15 cellular contexts compared by ENCODE assay signal in the genomic region with DNA sequence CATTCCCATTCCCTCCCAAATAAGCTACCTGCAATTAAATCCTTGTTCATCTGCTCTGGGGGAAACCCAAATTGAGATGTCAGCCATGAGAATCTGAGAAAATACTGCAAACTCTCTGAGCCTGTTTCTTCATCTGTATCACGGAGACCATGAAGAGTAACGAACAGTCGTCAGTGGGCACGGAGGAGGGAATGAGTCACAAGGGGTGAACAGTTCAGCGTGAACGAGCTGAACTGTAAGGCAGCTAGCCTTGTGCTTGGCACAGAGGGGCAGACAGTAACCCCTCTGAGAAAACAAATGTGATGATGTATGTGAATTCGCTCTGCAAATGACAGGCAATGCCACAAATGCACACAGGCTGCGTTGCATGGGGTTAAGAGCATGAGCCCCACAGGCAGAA.
DNase-seq lines count a peak whose midpoint lies in the region; ATAC-seq, FAIRE-seq and TF ChIP-seq lines count a peak whose summit lies in the region.
"Had no signal": no experiment of that assay in that cellular context is flagged by ENCODE, and none has a peak within 500 bp of the region (broad histone marks: within the 10 kb centered on the region; RNA-seq: fewer than 3 reads in every experiment).

No MANE protein-coding gene starts in this region.

- H2AFZ ChIP-seq in HepG2 (ENCODE audit: low read length) (no peak overlapping the region), astrocyte (ENCODE audit: low read depth, low read length) (no peak overlapping the region)

- H3K27ac ChIP-seq in HepG2 (ENCODE audit: extremely low read length, insufficient read depth, low read length) (no peak overlapping the region), right lobe of liver (no peak overlapping the region), astrocyte (ENCODE audit: low read depth, low read length) (no peak overlapping the region)
- H3K27ac ChIP-seq: suprapubic skin, WERI-Rb-1 had no signal

- H3K9me3 ChIP-seq in HepG2 (ENCODE audit: low read length): 0 out of 2 replicates have a peak, but pooled peaks cover 5% of the 10 kb centered on the region
- H3K9me3 ChIP-seq in right lobe of liver: no peaks in the 10 kb centered on the region
- H3K9me3 ChIP-seq in astrocyte (ENCODE audit: insufficient read depth, low read depth, low read length): no peaks in the 10 kb centered on the region
- H3K9me3 ChIP-seq: suprapubic skin had no signal

- no peaks in the 10 kb centered on the region for H3K79me2 ChIP-seq in HepG2 (ENCODE audit: insufficient read depth, low read length)
- H3K79me2 ChIP-seq in astrocyte (ENCODE audit: insufficient read depth, low read length): no peaks in the 10 kb centered on the region

- H3K9me3 Mint-ChIP-seq in astrocyte (ENCODE audit: unreplicated experiment): peaks cover 4% of the 10 kb centered on the region

- no peaks in the 10 kb centered on the region for H3K4me1 Mint-ChIP-seq in astrocyte (ENCODE audit: low read depth, unreplicated experiment)

- H3K27ac Mint-ChIP-seq in astrocyte (ENCODE audit: unreplicated experiment): no peak overlapping the region

- no peaks in the 10 kb centered on the region for H4K20me1 ChIP-seq in HepG2 (ENCODE audit: insufficient read depth, low read length)
- no peaks in the 10 kb centered on the region for H4K20me1 ChIP-seq in astrocyte (ENCODE audit: insufficient read depth, low read length)

- in situ Hi-C loops in HepG2 (cut with HindIII; ENCODE audit: extremely low pct_ligation_motif_present, low pct_unique_long_range_greater_than_20kb): no loop called here
- in situ Hi-C loops in GM13976 (cut with MboI; ENCODE audit: low sequenced_read_pairs, unreplicated experiment): no loop called here

- TF ChIP-seq EP300 in HepG2 (IDR thresholded peaks at IDR 0.05; ENCODE audit: low read depth in 2 of 2, low read length in 2 of 2) (no peak), HepG2 (CRISPR knock-in tag; IDR thresholded peaks at IDR 0.05; ENCODE audit: borderline replicate concordance) (no peak)

- H3K36me3 ChIP-seq in HepG2 (replicated peaks in 1 of 2; ENCODE audit: control insufficient read depth in 1 of 2, insufficient read depth in 2 of 2, low read length in 2 of 2) (no peaks in the 10 kb centered on the region), right lobe of liver (no peaks in the 10 kb centered on the region), astrocyte (ENCODE audit: insufficient read depth, low read length) (no peaks in the 10 kb centered on the region)
- H3K36me3 ChIP-seq: suprapubic skin, WERI-Rb-1 had no signal

- WGBS in HepG2 (ENCODE audit: low lambda C conversion rate): 64% methylated on average over 8 of the region's 8 CpGs
- 72% methylated on average over 4 of the region's 8 CpGs for WGBS in right lobe of liver (ENCODE audit: insufficient coverage, low coverage, low lambda C conversion rate, missing lambda C conversion rate)

- H3K4me1 ChIP-seq in HepG2 (ENCODE audit: insufficient read depth, low read length): peaks cover 27% of the 10 kb centered on the region
- peaks cover 0 to 4% (median 0%) of the 10 kb centered on the region in 4 donors for H3K4me1 ChIP-seq in right lobe of liver
- peaks cover 8% of the 10 kb centered on the region for H3K4me1 ChIP-seq in astrocyte (ENCODE audit: insufficient read depth, low read length)

- no TSS peak for BruUV-seq in HepG2 (replicated peaks; lab: Mats Ljungman, UMichigan)

- H3K9ac ChIP-seq in HepG2 (ENCODE audit: insufficient read depth, low read depth, low read length) (no peak overlapping the region), astrocyte (ENCODE audit: low read length) (no peak overlapping the region)

- H3K4me3 Mint-ChIP-seq in astrocyte (ENCODE audit: unreplicated experiment): no peak overlapping the region
- H3K4me3 Mint-ChIP-seq: CD8-positive, alpha-beta memory T cell had no signal

- peaks cover 5 to 21% of the 10 kb centered on the region in 2 experiments; a peak in 2 of 5 replicates for H3K27me3 ChIP-seq in HepG2 (ENCODE audit: control insufficient read depth in 1 of 2, insufficient read depth in 2 of 2, low read length in 2 of 2)
- no peaks in the 10 kb centered on the region for H3K27me3 ChIP-seq in right lobe of liver
- H3K27me3 ChIP-seq in astrocyte (ENCODE audit: insufficient read depth, low read length): no peaks in the 10 kb centered on the region
- H3K27me3 ChIP-seq: suprapubic skin had no signal

- H3K36me3 Mint-ChIP-seq in astrocyte (ENCODE audit: low read depth, unreplicated experiment): no peaks in the 10 kb centered on the region

- H3K4me2 ChIP-seq in HepG2 (ENCODE audit: low read depth, low read length) (0 out of 2 replicates have a peak overlapping the region, but pooled peaks have one; percentile 10), astrocyte (ENCODE audit: low read length) (peak overlapping the region; percentile 27)

- POLR2A ChIA-PET in HepG2 (lab: Yijun Ruan, JAX): no interaction called here

- TF ChIP-seq POLR2A in HepG2 (IDR thresholded peaks at IDR 0.05; ENCODE audit: insufficient read depth in 1 of 2, low read depth in 2 of 2, low read length in 2 of 2): no peak
- TF ChIP-seq POLR2A in right lobe of liver (IDR thresholded peaks at IDR 0.05): no peak

- DNase-seq in HepG2 (ENCODE audit: low spot score) (no peak), right lobe of liver (no peak), astrocyte (ENCODE audit: low read depth) (peak; percentile 75), renal cortical epithelial cell (ENCODE audit: low read depth) (peak; percentile 51), COR-L47 (lab: John Stamatoyannopoulos, UW) (no peak), GM13976 (ENCODE audit: low spot score) (no peak)
- DNase-seq: CD8-positive, alpha-beta memory T cell; NCI-H1694; WERI-Rb-1 had no signal

- no peak for FAIRE-seq in HepG2 (lab: Jason Lieb, UNC)
- FAIRE-seq in astrocyte (lab: Jason Lieb, UNC): no peak
- FAIRE-seq: GM18507, H1 had no signal

- ATAC-seq in HepG2 (no peak), right lobe of liver (no peak), HG03378 (IDR thresholded peaks at IDR 0.05; ENCODE audit: unreplicated experiment) (no peak), GM21717 (IDR thresholded peaks at IDR 0.05; ENCODE audit: unreplicated experiment) (no peak)
- ATAC-seq: Panc1 had no signal

- intact Hi-C loops in HepG2 (cut with micrococcal nuclease; ENCODE audit: unreplicated experiment): no loop called here
- intact Hi-C loops in right lobe of liver (cut with DNase I): no loop called here

- peaks cover 25% of the 10 kb centered on the region for H3K27me3 Mint-ChIP-seq in astrocyte (ENCODE audit: low read depth, unreplicated experiment)

- CTCF ChIA-PET in HepG2 (lab: Yijun Ruan, JAX; ENCODE audit: low intra/inter-chr PET ratio, low total read pairs): no interaction called here

- TF ChIP-seq CTCF in HepG2 (CRISPR knock-in tag; IDR thresholded peaks at IDR 0.05) (no peak), right lobe of liver (IDR thresholded peaks at IDR 0.05) (no peak), astrocyte (IDR thresholded peaks at IDR 0.05; ENCODE audit: insufficient read depth, low read depth, low read length) (no peak), GM13976 (IDR thresholded peaks at IDR 0.05; ENCODE audit: borderline replicate concordance, control extremely low read depth, extremely low read depth, insufficient read depth, missing control alignments) (no peak)

- no peak for TF ChIP-seq RAD21 in HepG2 (CRISPR knock-in tag; IDR thresholded peaks at IDR 0.05)

- H3K4me3 ChIP-seq in HepG2 (replicated peaks in 1 of 3; ENCODE audit: insufficient read depth in 1 of 3, low read depth in 2 of 3, low read length in 3 of 3): no peak overlapping the region
- H3K4me3 ChIP-seq in right lobe of liver: no peak overlapping the region
- no peak overlapping the region for H3K4me3 ChIP-seq in astrocyte (ENCODE audit: insufficient read depth, low read depth, low read length)
- H3K4me3 ChIP-seq: suprapubic skin had no signal

TF ChIP-seq in HepG2, 621 proteins besides CTCF, POLR2A, EP300 and RAD21:
- TF ChIP-seq U2AF2 (IDR thresholded peaks at IDR 0.05; ENCODE audit: low read depth, low read length) (no peak), ZMYM4 (CRISPR knock-in tag; IDR thresholded peaks at IDR 0.05) (no peak), ZBTB42 (CRISPR knock-in tag; IDR thresholded peaks at IDR 0.05) (no peak), U2AF1 (optimal IDR thresholded peaks at IDR 0.05; ENCODE audit: low read depth, low read length) (no peak), HOMEZ (CRISPR knock-in tag; IDR thresholded peaks at IDR 0.05; ENCODE audit: low read depth) (no peak), SMC3 (IDR thresholded peaks at IDR 0.05; ENCODE audit: low read length) (no peak), KLF15 (CRISPR knock-in tag; IDR thresholded peaks at IDR 0.05; ENCODE audit: borderline replicate concordance) (no peak), MAFK (conservative IDR thresholded peaks at IDR 0.05 in 1 of 2, IDR thresholded peaks at IDR 0.05 in 1 of 2; ENCODE audit: low read length in 2 of 2) (0 out of 4 replicates have a peak, but pooled peaks of 1 of the 2 experiments have one; percentile 7)
TF ChIP-seq in HepG2: peak in this region for 1.

Comparison
In these comparisons a context has a peak if more than half of its experiments do, and no peak if none do; other contexts are left out.
1. DNase-seq: peak in astrocyte (single experiment) and renal cortical epithelial cell (single experiment); none in HepG2 (single experiment), right lobe of liver (0 of 3), COR-L47 (single experiment) and GM13976 (single experiment).